In genomic region chr5:35647128-35647527, GRCh38 we compare ENCODE assay signal across 23 cellular contexts.
"Had no signal": no experiment of that assay in that cellular context is flagged by ENCODE, and none has a peak within 500 bp of the region (broad histone marks: within the 10 kb centered on the region; RNA-seq: fewer than 3 reads in every experiment).

No MANE protein-coding gene starts in this region.

- H3K27ac ChIP-seq: coronary artery, dorsolateral prefrontal cortex, esophagus muscularis mucosa, foreskin keratinocyte, gastroesophageal sphincter, heart left ventricle, hepatocyte, left lung, lower lobe of right lung had no signal

- H3K36me3 ChIP-seq: left lung, lower lobe of right lung had no signal

- H3K79me2 ChIP-seq: hepatocyte had no signal

- H3K9me3 ChIP-seq: esophagus muscularis mucosa, gastroesophageal sphincter, heart left ventricle, left lung, lower lobe of right lung had no signal

- ATAC-seq: foreskin keratinocyte; gastroesophageal sphincter; heart left ventricle; left cardiac atrium; left lung; left ventricle myocardium superior; lower lobe of right lung; naive thymus-derived CD4-positive, alpha-beta T cell had no signal

- H2AFZ ChIP-seq: hepatocyte had no signal

- H3K4me2 ChIP-seq: hepatocyte had no signal

- FAIRE-seq: colon, endothelial cell of umbilical vein, frontal cortex, islet of Langerhans, keratinocyte had no signal

- H3K4me1 ChIP-seq: foreskin keratinocyte, heart left ventricle, left lung, lower lobe of right lung had no signal

- DNase-seq: dermis blood vessel endothelial cell; dorsolateral prefrontal cortex; effector CD4-positive, alpha-beta T cell; effector memory CD4-positive, alpha-beta T cell; foreskin keratinocyte; heart left ventricle; hypothalamus; left cardiac atrium; left lung; left ventricle myocardium superior; lower lobe of right lung; mesendoderm; midbrain; naive thymus-derived CD4-positive, alpha-beta T cell had no signal

- H3K4me3 ChIP-seq: coronary artery, dorsolateral prefrontal cortex, esophagus muscularis mucosa, gastroesophageal sphincter, heart left ventricle, hepatocyte, left lung, lower lobe of right lung had no signal

- H3K27me3 ChIP-seq: dorsolateral prefrontal cortex, esophagus muscularis mucosa, foreskin keratinocyte, gastroesophageal sphincter, heart left ventricle, hepatocyte, left lung had no signal
